In genomic region chr6:133681880-133682279, GRCh38 we compare ENCODE assay signal across 13 cellular contexts.
"Had no signal": no experiment of that assay in that cellular context is flagged by ENCODE, and none has a peak within 500 bp of the region (broad histone marks: within the 10 kb centered on the region; RNA-seq: fewer than 3 reads in every experiment).

No MANE protein-coding gene starts in this region.

- H3K9me3 Mint-ChIP-seq: activated CD4-positive, alpha-beta memory T cell treated with anti-CD3 and anti-CD28 coated beads, Interleukin-2, amount 10 ng/mL, durations not matched to agents 7 days and 5 days; type B pancreatic cell had no signal

- DNase-seq: activated CD4-positive, alpha-beta memory T cell treated with anti-CD3 and anti-CD28 coated beads, Interleukin-2, amount 10 ng/mL, durations not matched to agents 7 days and 5 days; activated gamma-delta T cell; activated T-cell treated with anti-CD3 and anti-CD28 coated beads, Interleukin-2, amount 50 U/mL, for 48 hours; cerebellar nuclear complex; dermis blood vessel endothelial cell; immature natural killer cell; left colon; naive thymus-derived CD4-positive, alpha-beta T cell; stimulated activated CD4-positive, alpha-beta T cell treated with anti-CD3 and anti-CD28 coated beads, Interleukin-12 subunit alpha, Interleukin-12 subunit beta, amount 100 ng/mL, for 4 hours; stimulated activated naive CD4-positive, alpha-beta T cell treated with Interleukin-2 at 50 U/mL for 16 hours had no signal

- H3K4me3 Mint-ChIP-seq: activated CD4-positive, alpha-beta memory T cell treated with anti-CD3 and anti-CD28 coated beads, Interleukin-2, amount 10 ng/mL, durations not matched to agents 7 days and 5 days; activated naive CD8-positive, alpha-beta T cell; immature natural killer cell; naive thymus-derived CD4-positive, alpha-beta T cell; type B pancreatic cell had no signal

- ATAC-seq: esophagus mucosa; left colon; naive thymus-derived CD4-positive, alpha-beta T cell had no signal

- H3K27ac Mint-ChIP-seq: activated CD4-positive, alpha-beta memory T cell treated with anti-CD3 and anti-CD28 coated beads, Interleukin-2, amount 10 ng/mL, durations not matched to agents 7 days and 5 days; activated naive CD8-positive, alpha-beta T cell; immature natural killer cell; naive thymus-derived CD4-positive, alpha-beta T cell; type B pancreatic cell had no signal

- H3K4me1 Mint-ChIP-seq: activated CD4-positive, alpha-beta memory T cell treated with anti-CD3 and anti-CD28 coated beads, Interleukin-2, amount 10 ng/mL, durations not matched to agents 7 days and 5 days; immature natural killer cell had no signal

- H3K36me3 Mint-ChIP-seq: activated naive CD8-positive, alpha-beta T cell; immature natural killer cell; naive thymus-derived CD4-positive, alpha-beta T cell; type B pancreatic cell had no signal

- H3K27me3 Mint-ChIP-seq: type B pancreatic cell had no signal
